Comparison of ENCODE assay signal across 1 cellular context in the genomic region with DNA sequence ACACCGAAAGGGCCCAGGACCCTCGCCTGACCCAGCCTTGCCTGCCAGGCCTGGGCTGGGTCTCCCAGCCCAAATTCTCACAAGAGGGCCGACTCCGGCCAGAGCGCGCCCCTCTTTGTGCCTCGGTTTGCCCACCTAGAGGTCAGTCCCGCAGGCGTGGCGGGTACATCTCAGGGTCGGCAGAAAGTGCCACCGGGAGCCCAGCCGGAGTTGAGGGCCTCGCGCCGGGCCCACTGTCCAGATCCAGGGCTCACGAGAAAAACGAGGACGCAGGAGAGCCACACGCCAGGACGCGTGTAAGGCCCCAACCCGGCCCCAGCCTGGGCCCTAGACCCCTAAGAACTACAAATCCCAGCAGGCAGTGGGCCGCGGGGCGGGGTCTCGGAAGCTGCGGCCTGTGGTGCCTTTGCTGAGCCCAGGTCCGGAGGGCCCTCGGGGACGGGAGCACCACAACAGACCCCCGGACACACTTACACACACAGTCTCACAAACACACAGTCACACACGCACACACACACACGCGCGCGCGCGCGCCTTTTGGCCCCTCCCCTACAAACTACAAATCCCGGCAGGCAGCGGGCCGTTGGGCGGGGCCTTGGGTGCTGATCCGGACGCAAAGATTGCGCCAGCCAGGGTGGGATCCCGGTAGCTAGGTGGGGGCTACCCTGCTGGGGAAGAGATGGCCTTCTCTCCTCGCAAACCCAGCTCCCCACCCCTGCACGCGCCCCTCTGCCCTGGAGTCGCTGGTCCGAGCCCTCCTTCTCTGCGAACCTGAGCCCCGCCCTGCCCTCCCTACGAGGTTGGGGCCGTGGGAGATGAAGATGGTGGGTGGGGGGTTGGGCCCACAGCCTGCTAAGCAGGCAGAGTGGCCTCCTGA.
A peak's percentile ranks its signal among the peaks of the same experiment; 100 is the strongest.
TF ChIP-seq lines count a peak whose summit lies in the region.

A gene (plus strand): TSS at position 583 of the 877 bp plus-strand sequence. CDS start 10,752 bp downstream, outside the sequence.

TF ChIP-seq in HepG2, 621 proteins besides CTCF, POLR2A, EP300 and RAD21 (continued from another document and continues in another):
- TF ChIP-seq, protein P1, sequence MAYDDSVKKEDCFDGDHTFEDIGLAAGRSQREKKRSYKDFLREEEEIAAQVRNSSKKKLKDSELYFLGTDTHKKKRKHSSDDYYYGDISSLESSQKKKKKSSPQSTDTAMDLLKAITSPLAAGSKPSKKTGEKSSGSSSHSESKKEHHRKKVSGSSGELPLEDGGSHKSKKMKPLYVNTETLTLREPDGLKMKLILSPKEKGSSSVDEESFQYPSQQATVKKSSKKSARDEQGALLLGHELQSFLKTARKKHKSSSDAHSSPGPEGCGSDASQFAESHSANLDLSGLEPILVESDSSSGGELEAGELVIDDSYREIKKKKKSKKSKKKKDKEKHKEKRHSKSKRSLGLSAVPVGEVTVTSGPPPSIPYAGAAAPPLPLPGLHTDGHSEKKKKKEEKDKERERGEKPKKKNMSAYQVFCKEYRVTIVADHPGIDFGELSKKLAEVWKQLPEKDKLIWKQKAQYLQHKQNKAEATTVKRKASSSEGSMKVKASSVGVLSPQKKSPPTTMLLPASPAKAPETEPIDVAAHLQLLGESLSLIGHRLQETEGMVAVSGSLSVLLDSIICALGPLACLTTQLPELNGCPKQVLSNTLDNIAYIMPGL (CRISPR knock-in tag; IDR thresholded peaks at IDR 0.05; ENCODE audit: borderline replicate concordance in 1 of 2, low read depth in 1 of 2): peak in 1 of 2 experiments; percentile 86; a peak in 3 of 4 replicates
- peak; percentile 94; the same call in 1 of the 2 replicates for TF ChIP-seq KLF12 (CRISPR knock-in tag; IDR thresholded peaks at IDR 0.05; ENCODE audit: borderline replicate concordance)
- TF ChIP-seq TBX3 (IDR thresholded peaks at IDR 0.05; ENCODE audit: borderline replicate concordance): no peak
- peak; percentile 86; the same call in 1 of the 2 replicates for TF ChIP-seq ZSCAN31 (CRISPR knock-in tag; IDR thresholded peaks at IDR 0.05; ENCODE audit: low read depth)
- no peak for TF ChIP-seq ZNF703 (CRISPR knock-in tag; IDR thresholded peaks at IDR 0.05; ENCODE audit: borderline replicate concordance)
- peak; percentile 89 for TF ChIP-seq RNF2 (conservative IDR thresholded peaks at IDR 0.05; ENCODE audit: low read depth)
- peak; percentile 73; the same call in 1 of the 2 replicates for TF ChIP-seq ATF7-NPFF (CRISPR knock-in tag; IDR thresholded peaks at IDR 0.05; ENCODE audit: low read depth)
- TF ChIP-seq MAZ (IDR thresholded peaks at IDR 0.05; ENCODE audit: borderline replicate concordance, low read depth, low read length): peak; percentile 85
- TF ChIP-seq MAZ (CRISPR knock-in tag; IDR thresholded peaks at IDR 0.05; ENCODE audit: low read depth): peak; percentile 97
- no peak for TF ChIP-seq ZNF382 (CRISPR knock-in tag; IDR thresholded peaks at IDR 0.05; ENCODE audit: borderline replicate concordance)
- 0 out of 2 replicates have a peak, but pooled peaks have one; percentile 65 for TF ChIP-seq MAF1 (CRISPR knock-in tag; IDR thresholded peaks at IDR 0.05; ENCODE audit: borderline replicate concordance)
- TF ChIP-seq, protein P2, sequence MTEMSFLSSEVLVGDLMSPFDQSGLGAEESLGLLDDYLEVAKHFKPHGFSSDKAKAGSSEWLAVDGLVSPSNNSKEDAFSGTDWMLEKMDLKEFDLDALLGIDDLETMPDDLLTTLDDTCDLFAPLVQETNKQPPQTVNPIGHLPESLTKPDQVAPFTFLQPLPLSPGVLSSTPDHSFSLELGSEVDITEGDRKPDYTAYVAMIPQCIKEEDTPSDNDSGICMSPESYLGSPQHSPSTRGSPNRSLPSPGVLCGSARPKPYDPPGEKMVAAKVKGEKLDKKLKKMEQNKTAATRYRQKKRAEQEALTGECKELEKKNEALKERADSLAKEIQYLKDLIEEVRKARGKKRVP (CRISPR knock-in tag; IDR thresholded peaks at IDR 0.05): peak in 1 of 2 experiments; percentile 98; a peak in 2 of 4 replicates
- TF ChIP-seq ZNF205 (CRISPR knock-in tag; IDR thresholded peaks at IDR 0.05): peak; percentile 75
- TF ChIP-seq, protein P3, sequence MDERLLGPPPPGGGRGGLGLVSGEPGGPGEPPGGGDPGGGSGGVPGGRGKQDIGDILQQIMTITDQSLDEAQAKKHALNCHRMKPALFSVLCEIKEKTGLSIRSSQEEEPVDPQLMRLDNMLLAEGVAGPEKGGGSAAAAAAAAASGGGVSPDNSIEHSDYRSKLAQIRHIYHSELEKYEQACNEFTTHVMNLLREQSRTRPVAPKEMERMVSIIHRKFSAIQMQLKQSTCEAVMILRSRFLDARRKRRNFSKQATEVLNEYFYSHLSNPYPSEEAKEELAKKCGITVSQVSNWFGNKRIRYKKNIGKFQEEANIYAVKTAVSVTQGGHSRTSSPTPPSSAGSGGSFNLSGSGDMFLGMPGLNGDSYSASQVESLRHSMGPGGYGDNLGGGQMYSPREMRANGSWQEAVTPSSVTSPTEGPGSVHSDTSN (CRISPR knock-in tag; IDR thresholded peaks at IDR 0.05): no peak
- TF ChIP-seq ZNF343 (CRISPR knock-in tag; IDR thresholded peaks at IDR 0.05): no peak
- no peak for TF ChIP-seq HMG20B (CRISPR knock-in tag; conservative IDR thresholded peaks at IDR 0.05)
- no peak for TF ChIP-seq ZNF652 (CRISPR knock-in tag; IDR thresholded peaks at IDR 0.05; ENCODE audit: borderline replicate concordance, low read depth)
- TF ChIP-seq NFYC (CRISPR knock-in tag; IDR thresholded peaks at IDR 0.05): peak; percentile 22; the same call in 1 of the 2 replicates
- TF ChIP-seq FOXJ3 (CRISPR knock-in tag; IDR thresholded peaks at IDR 0.05; ENCODE audit: borderline replicate concordance): peak; percentile 77
- no peak for TF ChIP-seq FOXK2 (IDR thresholded peaks at IDR 0.05)
- no peak; the same call in 1 of the 2 replicates for TF ChIP-seq EEA1 (CRISPR knock-in tag; IDR thresholded peaks at IDR 0.05; ENCODE audit: borderline replicate concordance)
- TF ChIP-seq ZNF367 (CRISPR knock-in tag; IDR thresholded peaks at IDR 0.05; ENCODE audit: borderline replicate concordance): peak; percentile 90; the same call in 1 of the 2 replicates
- 0 out of 2 replicates have a peak, but pooled peaks have one; percentile 10 for TF ChIP-seq ZMYM4 (CRISPR knock-in tag; IDR thresholded peaks at IDR 0.05)
- TF ChIP-seq ARNTL (CRISPR knock-in tag; IDR thresholded peaks at IDR 0.05): peak; percentile 56
- TF ChIP-seq, protein P4, sequence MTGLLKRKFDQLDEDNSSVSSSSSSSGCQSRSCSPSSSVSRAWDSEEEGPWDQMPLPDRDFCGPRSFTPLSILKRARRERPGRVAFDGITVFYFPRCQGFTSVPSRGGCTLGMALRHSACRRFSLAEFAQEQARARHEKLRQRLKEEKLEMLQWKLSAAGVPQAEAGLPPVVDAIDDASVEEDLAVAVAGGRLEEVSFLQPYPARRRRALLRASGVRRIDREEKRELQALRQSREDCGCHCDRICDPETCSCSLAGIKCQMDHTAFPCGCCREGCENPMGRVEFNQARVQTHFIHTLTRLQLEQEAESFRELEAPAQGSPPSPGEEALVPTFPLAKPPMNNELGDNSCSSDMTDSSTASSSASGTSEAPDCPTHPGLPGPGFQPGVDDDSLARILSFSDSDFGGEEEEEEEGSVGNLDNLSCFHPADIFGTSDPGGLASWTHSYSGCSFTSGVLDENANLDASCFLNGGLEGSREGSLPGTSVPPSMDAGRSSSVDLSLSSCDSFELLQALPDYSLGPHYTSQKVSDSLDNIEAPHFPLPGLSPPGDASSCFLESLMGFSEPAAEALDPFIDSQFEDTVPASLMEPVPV (CRISPR knock-in tag; IDR thresholded peaks at IDR 0.05): peak; percentile 87
- TF ChIP-seq MAFF (IDR thresholded peaks at IDR 0.05; ENCODE audit: low read depth, low read length): no peak
- 0 out of 2 replicates have a peak, but pooled peaks have one; percentile 22 for TF ChIP-seq ZNF160 (CRISPR knock-in tag; IDR thresholded peaks at IDR 0.05)
- TF ChIP-seq ZMYM3 (CRISPR knock-in tag; IDR thresholded peaks at IDR 0.05): 0 out of 2 replicates have a peak, but pooled peaks have one; percentile 17
- 0 out of 2 replicates have a peak, but pooled peaks have one; percentile 41 for TF ChIP-seq ZNF430 (CRISPR knock-in tag; IDR thresholded peaks at IDR 0.05)
- TF ChIP-seq, protein P5, sequence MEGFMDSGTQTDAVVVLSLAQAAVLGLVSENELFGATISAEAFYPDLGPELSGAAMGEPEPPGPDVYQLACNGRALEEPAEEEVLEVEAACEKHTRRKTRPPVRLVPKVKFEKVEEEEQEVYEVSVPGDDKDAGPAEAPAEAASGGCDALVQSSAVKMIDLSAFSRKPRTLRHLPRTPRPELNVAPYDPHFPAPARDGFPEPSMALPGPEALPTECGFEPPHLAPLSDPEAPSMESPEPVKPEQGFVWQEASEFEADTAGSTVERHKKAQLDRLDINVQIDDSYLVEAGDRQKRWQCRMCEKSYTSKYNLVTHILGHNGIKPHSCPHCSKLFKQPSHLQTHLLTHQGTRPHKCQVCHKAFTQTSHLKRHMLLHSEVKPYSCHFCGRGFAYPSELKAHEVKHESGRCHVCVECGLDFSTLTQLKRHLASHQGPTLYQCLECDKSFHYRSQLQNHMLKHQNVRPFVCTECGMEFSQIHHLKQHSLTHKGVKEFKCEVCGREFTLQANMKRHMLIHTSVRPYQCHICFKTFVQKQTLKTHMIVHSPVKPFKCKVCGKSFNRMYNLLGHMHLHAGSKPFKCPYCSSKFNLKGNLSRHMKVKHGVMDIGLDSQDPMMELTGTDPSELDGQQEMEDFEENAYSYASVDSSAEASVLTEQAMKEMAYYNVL (CRISPR knock-in tag; IDR thresholded peaks at IDR 0.05; ENCODE audit: borderline replicate concordance): 0 out of 2 replicates have a peak, but pooled peaks have one; percentile 16
- no peak; the same call in 1 of the 2 replicates for TF ChIP-seq MXD4 (CRISPR knock-in tag; IDR thresholded peaks at IDR 0.05)
- peak; percentile 30; the same call in 1 of the 2 replicates for TF ChIP-seq KDM4B (CRISPR knock-in tag; IDR thresholded peaks at IDR 0.05)
- no peak for TF ChIP-seq SOX6 (IDR thresholded peaks at IDR 0.05)
- TF ChIP-seq SOX6 (CRISPR knock-in tag; IDR thresholded peaks at IDR 0.05): peak; percentile 70
- TF ChIP-seq, protein P6, sequence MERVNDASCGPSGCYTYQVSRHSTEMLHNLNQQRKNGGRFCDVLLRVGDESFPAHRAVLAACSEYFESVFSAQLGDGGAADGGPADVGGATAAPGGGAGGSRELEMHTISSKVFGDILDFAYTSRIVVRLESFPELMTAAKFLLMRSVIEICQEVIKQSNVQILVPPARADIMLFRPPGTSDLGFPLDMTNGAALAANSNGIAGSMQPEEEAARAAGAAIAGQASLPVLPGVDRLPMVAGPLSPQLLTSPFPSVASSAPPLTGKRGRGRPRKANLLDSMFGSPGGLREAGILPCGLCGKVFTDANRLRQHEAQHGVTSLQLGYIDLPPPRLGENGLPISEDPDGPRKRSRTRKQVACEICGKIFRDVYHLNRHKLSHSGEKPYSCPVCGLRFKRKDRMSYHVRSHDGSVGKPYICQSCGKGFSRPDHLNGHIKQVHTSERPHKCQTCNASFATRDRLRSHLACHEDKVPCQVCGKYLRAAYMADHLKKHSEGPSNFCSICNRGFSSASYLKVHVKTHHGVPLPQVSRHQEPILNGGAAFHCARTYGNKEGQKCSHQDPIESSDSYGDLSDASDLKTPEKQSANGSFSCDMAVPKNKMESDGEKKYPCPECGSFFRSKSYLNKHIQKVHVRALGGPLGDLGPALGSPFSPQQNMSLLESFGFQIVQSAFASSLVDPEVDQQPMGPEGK (CRISPR knock-in tag; IDR thresholded peaks at IDR 0.05): peak; percentile 89
- peak; percentile 17; the same call in 1 of the 2 replicates for TF ChIP-seq JUND (CRISPR knock-in tag; IDR thresholded peaks at IDR 0.05)
- peak; percentile 63; the same call in 1 of the 2 replicates for TF ChIP-seq MEF2D (CRISPR knock-in tag; IDR thresholded peaks at IDR 0.05)
- TF ChIP-seq MAFK (conservative IDR thresholded peaks at IDR 0.05 in 1 of 2, IDR thresholded peaks at IDR 0.05 in 1 of 2; ENCODE audit: low read length in 2 of 2): no peak
- TF ChIP-seq, protein P7, sequence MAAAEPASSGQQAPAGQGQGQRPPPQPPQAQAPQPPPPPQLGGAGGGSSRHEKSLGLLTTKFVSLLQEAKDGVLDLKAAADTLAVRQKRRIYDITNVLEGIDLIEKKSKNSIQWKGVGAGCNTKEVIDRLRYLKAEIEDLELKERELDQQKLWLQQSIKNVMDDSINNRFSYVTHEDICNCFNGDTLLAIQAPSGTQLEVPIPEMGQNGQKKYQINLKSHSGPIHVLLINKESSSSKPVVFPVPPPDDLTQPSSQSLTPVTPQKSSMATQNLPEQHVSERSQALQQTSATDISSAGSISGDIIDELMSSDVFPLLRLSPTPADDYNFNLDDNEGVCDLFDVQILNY (CRISPR knock-in tag; conservative IDR thresholded peaks at IDR 0.05): no peak; the same call in 1 of the 2 replicates
- no peak for TF ChIP-seq NFRKB (IDR thresholded peaks at IDR 0.05)
- TF ChIP-seq ATAD3A (CRISPR knock-in tag; IDR thresholded peaks at IDR 0.05): no peak
- TF ChIP-seq CHCHD3 (CRISPR knock-in tag; IDR thresholded peaks at IDR 0.05): no peak
- TF ChIP-seq NR1H2 (CRISPR knock-in tag; IDR thresholded peaks at IDR 0.05; ENCODE audit: borderline replicate concordance, low read depth): peak; percentile 88
- peak; percentile 87 for TF ChIP-seq REPIN1 (CRISPR knock-in tag; IDR thresholded peaks at IDR 0.05; ENCODE audit: borderline replicate concordance, low read depth)
- no peak for TF ChIP-seq ZNF282 (IDR thresholded peaks at IDR 0.05; ENCODE audit: partially characterized antibody)
- TF ChIP-seq ZNF746 (CRISPR knock-in tag; IDR thresholded peaks at IDR 0.05): no peak
- peak; percentile 36; the same call in 1 of the 2 replicates for TF ChIP-seq BRD4 (CRISPR knock-in tag; IDR thresholded peaks at IDR 0.05)
- TF ChIP-seq, protein P8, sequence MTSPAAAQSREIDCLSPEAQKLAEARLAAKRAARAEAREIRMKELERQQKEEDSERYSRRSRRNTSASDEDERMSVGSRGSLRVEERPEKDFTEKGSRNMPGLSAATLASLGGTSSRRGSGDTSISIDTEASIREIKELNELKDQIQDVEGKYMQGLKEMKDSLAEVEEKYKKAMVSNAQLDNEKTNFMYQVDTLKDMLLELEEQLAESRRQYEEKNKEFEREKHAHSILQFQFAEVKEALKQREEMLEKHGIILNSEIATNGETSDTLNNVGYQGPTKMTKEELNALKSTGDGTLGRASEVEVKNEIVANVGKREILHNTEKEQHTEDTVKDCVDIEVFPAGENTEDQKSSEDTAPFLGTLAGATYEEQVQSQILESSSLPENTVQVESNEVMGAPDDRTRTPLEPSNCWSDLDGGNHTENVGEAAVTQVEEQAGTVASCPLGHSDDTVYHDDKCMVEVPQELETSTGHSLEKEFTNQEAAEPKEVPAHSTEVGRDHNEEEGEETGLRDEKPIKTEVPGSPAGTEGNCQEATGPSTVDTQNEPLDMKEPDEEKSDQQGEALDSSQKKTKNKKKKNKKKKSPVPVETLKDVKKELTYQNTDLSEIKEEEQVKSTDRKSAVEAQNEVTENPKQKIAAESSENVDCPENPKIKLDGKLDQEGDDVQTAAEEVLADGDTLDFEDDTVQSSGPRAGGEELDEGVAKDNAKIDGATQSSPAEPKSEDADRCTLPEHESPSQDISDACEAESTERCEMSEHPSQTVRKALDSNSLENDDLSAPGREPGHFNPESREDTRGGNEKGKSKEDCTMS (CRISPR knock-in tag; conservative IDR thresholded peaks at IDR 0.05): no peak
- TF ChIP-seq ZNF10 (CRISPR knock-in tag; IDR thresholded peaks at IDR 0.05; ENCODE audit: borderline replicate concordance, low read depth): no peak; the same call in 1 of the 2 replicates
- 0 out of 2 replicates have a peak, but pooled peaks have one; percentile 3 for TF ChIP-seq ZFP1 (CRISPR knock-in tag; IDR thresholded peaks at IDR 0.05)
- TF ChIP-seq HOXA7 (CRISPR knock-in tag; IDR thresholded peaks at IDR 0.05): no peak
- peak; percentile 98 for TF ChIP-seq THAP11 (CRISPR knock-in tag; IDR thresholded peaks at IDR 0.05)
- TF ChIP-seq HDAC1 (CRISPR knock-in tag; IDR thresholded peaks at IDR 0.05): no peak; the same call in 1 of the 2 replicates
